Comparison of ENCODE assay signal across 28 cellular contexts in genomic region chr21:15671188-15671587, GRCh38. TPM values are rescaled to one million over a fixed set of nuclear protein-coding genes. Genes with fewer than 3 reads are reported as not detected.
DNase-seq lines count a peak whose midpoint lies in the region; ATAC-seq, FAIRE-seq and TF ChIP-seq lines count a peak whose summit lies in the region.
"Had no signal": no experiment of that assay in that cellular context is flagged by ENCODE, and none has a peak within 500 bp of the region (broad histone marks: within the 10 kb centered on the region; RNA-seq: fewer than 3 reads in every experiment).

No MANE protein-coding gene starts in this region.

- no peaks in the 10 kb centered on the region for H3K9me3 Mint-ChIP-seq in immature natural killer cell
- H3K9me3 Mint-ChIP-seq: activated naive CD4-positive, alpha-beta T cell treated with anti-CD3 and anti-CD28 coated beads for 36 hours; activated T-cell treated with anti-CD3 and anti-CD28 coated beads, Interleukin-2, amount 50 U/mL, for 72 hours; naive B cell; stimulated activated naive CD8-positive, alpha-beta T cell treated with anti-CD3 and anti-CD28 coated beads, Interleukin-15, amount 100 ng/mL, for 72 hours had no signal

- no peaks in the 10 kb centered on the region for H3K27me3 Mint-ChIP-seq in immature natural killer cell (ENCODE audit: low read depth in 3 of 3)
- H3K27me3 Mint-ChIP-seq: naive B cell; stimulated activated naive CD8-positive, alpha-beta T cell treated with anti-CD3 and anti-CD28 coated beads, Interleukin-15, amount 100 ng/mL, for 72 hours had no signal

- H3K4me3 ChIP-seq in GM12878: no peak overlapping the region
- H3K4me3 ChIP-seq: spleen, tibial artery had no signal

- no peaks in the 10 kb centered on the region for H4K20me1 ChIP-seq in GM12878 (ENCODE audit: control insufficient read depth, insufficient read depth)

- ATAC-seq in GM18505 (IDR thresholded peaks at IDR 0.05; ENCODE audit: unreplicated experiment) (peak; percentile 44), HG03025 (IDR thresholded peaks at IDR 0.05; ENCODE audit: low FRiP score, unreplicated experiment) (peak; percentile 71), GM12878 (peak; percentile 85)
- ATAC-seq: stimulated activated naive CD8-positive, alpha-beta T cell treated with anti-CD3 and anti-CD28 coated beads, Interleukin-15, amount 100 ng/mL, for 72 hours had no signal

- DNase-seq in GM20000 (ENCODE audit: low spot score) (peak; percentile 50), GM12878 (ENCODE audit: low read depth, low spot score) (peak; percentile 4), immature natural killer cell (no peak), kidney tubule cell (ENCODE audit: low spot score) (no peak), RWPE1 (ENCODE audit: low spot score) (no peak), cerebellum (ENCODE audit: low spot score) (no peak)
- DNase-seq: activated naive CD4-positive, alpha-beta T cell treated with anti-CD3 and anti-CD28 coated beads for 36 hours; activated T-cell treated with anti-CD3 and anti-CD28 coated beads, Interleukin-2, amount 50 U/mL, for 72 hours; amygdala; EL; Kasumi-1; mesenchymal stem cell; naive B cell; NCI-H1092; NCI-H2029; NCI-H226; NCI-H774; OCI-M1; SHP77; spleen; stimulated activated CD4-positive, alpha-beta T cell treated with anti-CD3 and anti-CD28 coated beads, Interleukin-4, amount 100 ng/mL, for 24 hours; stimulated activated naive CD8-positive, alpha-beta T cell treated with anti-CD3 and anti-CD28 coated beads, Interleukin-15, amount 100 ng/mL, for 72 hours; SW 1271; tibial artery had no signal

- TF ChIP-seq CTCF in GM20000 (IDR thresholded peaks at IDR 0.05; ENCODE audit: extremely low read depth, missing control alignments) (no peak), GM12878 (IDR thresholded peaks at IDR 0.05 in 2 of 3, conservative IDR thresholded peaks at IDR 0.05 in 1 of 3; ENCODE audit: control insufficient read depth in 2 of 3, extremely low read depth in 1 of 3, insufficient read depth in 1 of 3, low read depth in 3 of 3, low read length in 3 of 3) (no peak), RWPE1 (conservative IDR thresholded peaks at IDR 0.05; ENCODE audit: low read depth) (no peak)

- H3K27ac Mint-ChIP-seq in immature natural killer cell: no peak overlapping the region
- H3K27ac Mint-ChIP-seq: activated naive CD4-positive, alpha-beta T cell treated with anti-CD3 and anti-CD28 coated beads for 36 hours; activated T-cell treated with anti-CD3 and anti-CD28 coated beads, Interleukin-2, amount 50 U/mL, for 72 hours; CD14-positive monocyte; naive B cell; stimulated activated naive CD8-positive, alpha-beta T cell treated with anti-CD3 and anti-CD28 coated beads, Interleukin-15, amount 100 ng/mL, for 72 hours had no signal

- H3K36me3 ChIP-seq in GM12878 (ENCODE audit: control insufficient read depth in 2 of 2, insufficient read depth in 2 of 2, low read length in 1 of 2): no peaks in the 10 kb centered on the region
- H3K36me3 ChIP-seq: spleen, tibial artery had no signal

- WGBS in GM12878 (ENCODE audit: insufficient coverage, insufficient replicate concordance, low lambda C conversion rate, missing lambda C conversion rate): 0% methylated on average over 3 of the region's 3 CpGs

- SMC1A ChIA-PET in GM12878 (lab: Charles Lee; ENCODE audit: uncharacterized antibody, unreplicated experiment): no interaction called here

- no peak overlapping the region for H3K27ac ChIP-seq in GM12878 (ENCODE audit: control insufficient read depth, insufficient read depth)
- H3K27ac ChIP-seq in RWPE1: no peak overlapping the region
- H3K27ac ChIP-seq: spleen, tibial artery had no signal

- no peaks in the 10 kb centered on the region for H3K27me3 ChIP-seq in GM12878 (replicated peaks in 1 of 2; ENCODE audit: control insufficient read depth in 2 of 2, insufficient read depth in 2 of 2, low read length in 1 of 2)
- H3K27me3 ChIP-seq: spleen, tibial artery had no signal

- POLR2A ChIA-PET in GM12878 (lab: Charles Lee): no interaction called here
- POLR2A ChIA-PET in RWPE1 (lab: Yijun Ruan, JAX; ENCODE audit: low non-redundant PET): no interaction called here

- intact Hi-C loops in GM12878 (cut with micrococcal nuclease; ENCODE audit: unreplicated experiment): no loop called here

- no peak overlapping the region for H3K4me3 Mint-ChIP-seq in immature natural killer cell
- H3K4me3 Mint-ChIP-seq: activated naive CD4-positive, alpha-beta T cell treated with anti-CD3 and anti-CD28 coated beads for 36 hours; activated T-cell treated with anti-CD3 and anti-CD28 coated beads, Interleukin-2, amount 50 U/mL, for 72 hours; CD14-positive monocyte; naive B cell; stimulated activated naive CD8-positive, alpha-beta T cell treated with anti-CD3 and anti-CD28 coated beads, Interleukin-15, amount 100 ng/mL, for 72 hours had no signal

- H3K9me3 ChIP-seq in GM12878 (replicated peaks; ENCODE audit: control insufficient read depth, insufficient read depth, low read length): no peaks in the 10 kb centered on the region
- H3K9me3 ChIP-seq: spleen, tibial artery had no signal

- TF ChIP-seq EP300 in GM12878 (IDR thresholded peaks at IDR 0.05; ENCODE audit: borderline replicate concordance in 1 of 2, control insufficient read depth in 1 of 2, low read depth in 2 of 2, low read length in 2 of 2): no peak

- H2AFZ ChIP-seq in GM12878 (ENCODE audit: control insufficient read depth, low read depth, low read length): peak overlapping the region; percentile 41; the same call in 1 of the 2 replicates

- no peak overlapping the region; the same call in 1 of the 2 replicates for H3K4me2 ChIP-seq in GM12878 (ENCODE audit: control insufficient read depth, insufficient read depth)

- TF ChIP-seq RAD21 in GM12878 (IDR thresholded peaks at IDR 0.05; ENCODE audit: insufficient read depth, low read depth, low read length): no peak

- RAD21 ChIA-PET in GM12878 (lab: Charles Lee; ENCODE audit: unreplicated experiment): no interaction called here

- H3K9ac ChIP-seq in GM12878 (ENCODE audit: control insufficient read depth, insufficient read depth, low read length): no peak overlapping the region

- H3K79me2 ChIP-seq in GM12878 (ENCODE audit: control insufficient read depth, insufficient read depth, low read length): no peaks in the 10 kb centered on the region

- H3K4me1 ChIP-seq in GM12878 (ENCODE audit: control insufficient read depth, insufficient read depth, low read length): no peaks in the 10 kb centered on the region
- H3K4me1 ChIP-seq: spleen, tibial artery had no signal

- CTCF ChIA-PET in GM12878 (lab: Yijun Ruan, JAX): no interaction called here
- CTCF ChIA-PET in RWPE1 (lab: Yijun Ruan, JAX): interaction anchor here (0.6 kb wide), 1 partner anchor 702 kb away, joined by 3 read pairs; no protein-coding TSS in a partner anchor

- FAIRE-seq in GM12878 (lab: Jason Lieb, UNC): no peak
- FAIRE-seq: endometrium had no signal

- no peak for TF ChIP-seq POLR2A in GM18505 (IDR thresholded peaks at IDR 0.05; ENCODE audit: borderline replicate concordance, extremely low read depth, insufficient read depth, insufficient read length)
- no peak for TF ChIP-seq POLR2A in GM12878 (IDR thresholded peaks at IDR 0.05; ENCODE audit: low read depth, low read length)

- in situ Hi-C loops in GM12878 (cut with MboI): no loop called here

- BruUV-seq in GM12878 (replicated peaks; lab: Mats Ljungman, UMichigan): no TSS peak

- H3K4me1 Mint-ChIP-seq in immature natural killer cell: no peaks in the 10 kb centered on the region
- H3K4me1 Mint-ChIP-seq: CD14-positive monocyte; naive B cell; stimulated activated naive CD8-positive, alpha-beta T cell treated with anti-CD3 and anti-CD28 coated beads, Interleukin-15, amount 100 ng/mL, for 72 hours had no signal

- no peaks in the 10 kb centered on the region for H3K36me3 Mint-ChIP-seq in immature natural killer cell
- H3K36me3 Mint-ChIP-seq: CD14-positive monocyte, naive B cell had no signal

TF ChIP-seq in GM12878, 131 proteins besides CTCF, POLR2A, EP300 and RAD21 (continues in another document):
- TF ChIP-seq RELB (IDR thresholded peaks at IDR 0.05; ENCODE audit: low read depth): peak; percentile 46; the same call in 1 of the 2 replicates

RNA-seq across cellular contexts. Expression of gene USP25, which starts 58.6 kb away (rescaled TPM):
- total RNA-seq in GM12878 (2013; cell fraction: nucleolus; rRNA removed): 73.9 and 75.4 TPM in 2 replicates
- total RNA-seq in GM12878 (2014; rRNA removed): 28.8 and 29.9 TPM in 2 replicates
- total RNA-seq in GM12878 (2014; rRNA removed; fragmentation: Illumina TruSeq; extraction: Trizol): 29.2 and 31.3 TPM in 2 replicates
- total RNA-seq in GM12878 (2021): 27.5 and 28.3 TPM in 2 replicates
- 11.8 TPM for polyA plus RNA-seq in GM12878 (2011; ENCODE audit: low read depth)
- 25.6 and 35.8 TPM in 2 replicates for polyA plus RNA-seq in GM12878 (2011; rRNA removed)
- polyA plus RNA-seq in GM12878 (2011; cell fraction: cytosol; rRNA removed): 11.7 and 12.1 TPM in 2 replicates
- polyA plus RNA-seq in GM12878 (2011; cell fraction: nucleus; rRNA removed): 19.0 and 20.7 TPM in 2 replicates
- polyA plus RNA-seq in GM12878 (2012): 8.8 and 15.7 TPM in 2 replicates
- polyA plus RNA-seq in GM12878 (2014; fragmentation: Illumina TruSeq; extraction: Trizol): 25.3 and 35.3 TPM in 2 replicates
- polyA plus RNA-seq in GM12878 (2014; fragmentation: Nextera tagmentation; extraction: Ambion mirVana): 1 to 10 TPM; 6.2 to 7.4 TPM
- 17.5 and 21.5 TPM in 2 replicates for polyA plus RNA-seq in GM12878 (2014; rRNA removed)
- polyA plus RNA-seq in GM12878 (2016; fragmentation: Nextera tagmentation; extraction: Ambion mirVana): 1 to 10 TPM; 1.5 to 2.6 TPM
- polyA minus RNA-seq in GM12878 (2011; rRNA and poly(A)+ RNA removed): 44.2 and 88.0 TPM in 2 replicates
- 11.1 and 17.9 TPM in 2 replicates for polyA minus RNA-seq in GM12878 (2011; cell fraction: cytosol; rRNA and poly(A)+ RNA removed)
- 65.6 and 87.2 TPM in 2 replicates for polyA minus RNA-seq in GM12878 (2011; cell fraction: nucleus; rRNA and poly(A)+ RNA removed)
- 10 to 100 TPM in 1 of 3 donors, 1 to 10 TPM in 2; 9.6 to 12.1 (median 9.8) TPM for polyA plus RNA-seq in immature natural killer cell
- total RNA-seq in cerebellum: 61.3 TPM

Comparison
In these comparisons a context has a peak if more than half of its experiments do, and no peak if none do; other contexts are left out.
1. DNase-seq: peak in GM20000 (single experiment) and GM12878 (single experiment); none in immature natural killer cell (0 of 3), kidney tubule cell (single experiment), RWPE1 (single experiment) and cerebellum (single experiment).
2. Peak in every context shown above with its lines, with median percentiles within 50 percentile points of each other: ATAC-seq.